ENCODE assay signal across 1 cellular context in the genomic region with DNA sequence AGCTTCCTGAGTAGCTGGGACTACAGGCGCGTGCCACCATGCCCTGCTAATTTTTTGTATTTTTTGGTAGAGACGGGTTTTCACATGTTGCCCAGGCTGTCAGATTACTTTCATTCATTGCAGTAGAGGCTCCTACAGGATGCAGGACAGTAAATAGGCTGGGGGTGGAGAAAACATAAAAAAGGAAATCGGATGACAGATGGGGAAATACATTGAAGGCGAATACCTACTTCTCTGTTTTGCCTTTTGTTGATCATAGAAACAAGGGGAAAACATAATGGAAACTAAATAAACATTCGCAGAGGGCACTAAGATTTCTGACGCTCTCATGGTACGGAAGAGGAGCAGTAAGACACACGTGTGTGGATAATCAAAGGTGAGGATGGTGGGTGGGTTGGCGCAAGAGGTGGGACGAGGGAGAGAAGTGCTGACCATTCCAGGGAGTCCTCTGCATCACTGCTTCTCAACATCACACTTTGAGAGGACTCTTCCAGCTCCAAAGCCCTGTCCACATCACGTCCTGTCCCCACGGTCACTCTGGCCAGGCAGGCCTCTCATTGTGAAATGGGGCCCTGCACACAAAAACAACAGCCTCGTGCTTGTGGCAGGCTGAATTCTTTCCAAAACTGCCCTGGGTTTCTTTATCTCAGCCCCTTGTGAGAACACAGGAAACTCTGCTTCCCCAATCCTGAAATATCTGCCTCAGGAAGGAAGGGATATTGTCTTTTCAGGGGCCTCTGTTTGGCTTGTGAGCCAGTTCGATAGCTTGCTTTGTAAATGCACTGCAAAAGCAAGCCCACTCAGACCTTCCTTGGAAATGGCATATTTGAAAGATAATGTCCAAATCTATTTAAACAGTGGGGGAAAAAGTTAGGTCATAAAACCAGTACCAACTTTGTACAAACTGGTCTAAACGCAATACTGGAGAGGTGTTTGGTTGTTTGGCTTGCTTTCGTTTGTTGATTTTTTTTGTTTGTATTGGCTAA.
TF ChIP-seq lines count a peak whose summit lies in the region.

No MANE protein-coding gene starts in this region.

TF ChIP-seq in HepG2, 621 proteins besides CTCF, POLR2A, EP300 and RAD21 (continued from another document):
- peak; percentile 57; the same call in 1 of the 2 replicates for TF ChIP-seq AHDC1 (CRISPR knock-in tag; IDR thresholded peaks at IDR 0.05; ENCODE audit: borderline replicate concordance)
- TF ChIP-seq ZSCAN31 (CRISPR knock-in tag; IDR thresholded peaks at IDR 0.05; ENCODE audit: low read depth), result no peak
- peak; percentile 50 for TF ChIP-seq PHF21A (CRISPR knock-in tag; IDR thresholded peaks at IDR 0.05)
- TF ChIP-seq ETV5 (CRISPR knock-in tag; IDR thresholded peaks at IDR 0.05; ENCODE audit: borderline replicate concordance), result peak; percentile 80
- no peak for TF ChIP-seq CENPX (CRISPR knock-in tag; IDR thresholded peaks at IDR 0.05)
- TF ChIP-seq, protein P1, sequence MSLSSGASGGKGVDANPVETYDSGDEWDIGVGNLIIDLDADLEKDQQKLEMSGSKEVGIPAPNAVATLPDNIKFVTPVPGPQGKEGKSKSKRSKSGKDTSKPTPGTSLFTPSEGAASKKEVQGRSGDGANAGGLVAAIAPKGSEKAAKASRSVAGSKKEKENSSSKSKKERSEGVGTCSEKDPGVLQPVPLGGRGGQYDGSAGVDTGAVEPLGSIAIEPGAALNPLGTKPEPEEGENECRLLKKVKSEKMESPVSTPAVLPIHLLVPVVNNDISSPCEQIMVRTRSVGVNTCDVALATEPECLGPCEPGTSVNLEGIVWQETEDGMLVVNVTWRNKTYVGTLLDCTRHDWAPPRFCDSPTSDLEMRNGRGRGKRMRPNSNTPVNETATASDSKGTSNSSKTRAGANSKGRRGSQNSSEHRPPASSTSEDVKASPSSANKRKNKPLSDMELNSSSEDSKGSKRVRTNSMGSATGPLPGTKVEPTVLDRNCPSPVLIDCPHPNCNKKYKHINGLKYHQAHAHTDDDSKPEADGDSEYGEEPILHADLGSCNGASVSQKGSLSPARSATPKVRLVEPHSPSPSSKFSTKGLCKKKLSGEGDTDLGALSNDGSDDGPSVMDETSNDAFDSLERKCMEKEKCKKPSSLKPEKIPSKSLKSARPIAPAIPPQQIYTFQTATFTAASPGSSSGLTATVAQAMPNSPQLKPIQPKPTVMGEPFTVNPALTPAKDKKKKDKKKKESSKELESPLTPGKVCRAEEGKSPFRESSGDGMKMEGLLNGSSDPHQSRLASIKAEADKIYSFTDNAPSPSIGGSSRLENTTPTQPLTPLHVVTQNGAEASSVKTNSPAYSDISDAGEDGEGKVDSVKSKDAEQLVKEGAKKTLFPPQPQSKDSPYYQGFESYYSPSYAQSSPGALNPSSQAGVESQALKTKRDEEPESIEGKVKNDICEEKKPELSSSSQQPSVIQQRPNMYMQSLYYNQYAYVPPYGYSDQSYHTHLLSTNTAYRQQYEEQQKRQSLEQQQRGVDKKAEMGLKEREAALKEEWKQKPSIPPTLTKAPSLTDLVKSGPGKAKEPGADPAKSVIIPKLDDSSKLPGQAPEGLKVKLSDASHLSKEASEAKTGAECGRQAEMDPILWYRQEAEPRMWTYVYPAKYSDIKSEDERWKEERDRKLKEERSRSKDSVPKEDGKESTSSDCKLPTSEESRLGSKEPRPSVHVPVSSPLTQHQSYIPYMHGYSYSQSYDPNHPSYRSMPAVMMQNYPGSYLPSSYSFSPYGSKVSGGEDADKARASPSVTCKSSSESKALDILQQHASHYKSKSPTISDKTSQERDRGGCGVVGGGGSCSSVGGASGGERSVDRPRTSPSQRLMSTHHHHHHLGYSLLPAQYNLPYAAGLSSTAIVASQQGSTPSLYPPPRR (CRISPR knock-in tag; IDR thresholded peaks at IDR 0.05; ENCODE audit: borderline replicate concordance), result peak; percentile 55; the same call in 1 of the 2 replicates
- peak; percentile 35; the same call in 1 of the 2 replicates for TF ChIP-seq FOSL2 (CRISPR knock-in tag; IDR thresholded peaks at IDR 0.05)
- TF ChIP-seq PATZ1 (CRISPR knock-in tag; IDR thresholded peaks at IDR 0.05), result 0 out of 2 replicates have a peak, but pooled peaks have one; percentile 27
- TF ChIP-seq POGZ (CRISPR knock-in tag; IDR thresholded peaks at IDR 0.05), result no peak
- peak; percentile 63; the same call in 1 of the 2 replicates for TF ChIP-seq MYC (CRISPR knock-in tag; IDR thresholded peaks at IDR 0.05; ENCODE audit: borderline replicate concordance)
- TF ChIP-seq, protein P2, sequence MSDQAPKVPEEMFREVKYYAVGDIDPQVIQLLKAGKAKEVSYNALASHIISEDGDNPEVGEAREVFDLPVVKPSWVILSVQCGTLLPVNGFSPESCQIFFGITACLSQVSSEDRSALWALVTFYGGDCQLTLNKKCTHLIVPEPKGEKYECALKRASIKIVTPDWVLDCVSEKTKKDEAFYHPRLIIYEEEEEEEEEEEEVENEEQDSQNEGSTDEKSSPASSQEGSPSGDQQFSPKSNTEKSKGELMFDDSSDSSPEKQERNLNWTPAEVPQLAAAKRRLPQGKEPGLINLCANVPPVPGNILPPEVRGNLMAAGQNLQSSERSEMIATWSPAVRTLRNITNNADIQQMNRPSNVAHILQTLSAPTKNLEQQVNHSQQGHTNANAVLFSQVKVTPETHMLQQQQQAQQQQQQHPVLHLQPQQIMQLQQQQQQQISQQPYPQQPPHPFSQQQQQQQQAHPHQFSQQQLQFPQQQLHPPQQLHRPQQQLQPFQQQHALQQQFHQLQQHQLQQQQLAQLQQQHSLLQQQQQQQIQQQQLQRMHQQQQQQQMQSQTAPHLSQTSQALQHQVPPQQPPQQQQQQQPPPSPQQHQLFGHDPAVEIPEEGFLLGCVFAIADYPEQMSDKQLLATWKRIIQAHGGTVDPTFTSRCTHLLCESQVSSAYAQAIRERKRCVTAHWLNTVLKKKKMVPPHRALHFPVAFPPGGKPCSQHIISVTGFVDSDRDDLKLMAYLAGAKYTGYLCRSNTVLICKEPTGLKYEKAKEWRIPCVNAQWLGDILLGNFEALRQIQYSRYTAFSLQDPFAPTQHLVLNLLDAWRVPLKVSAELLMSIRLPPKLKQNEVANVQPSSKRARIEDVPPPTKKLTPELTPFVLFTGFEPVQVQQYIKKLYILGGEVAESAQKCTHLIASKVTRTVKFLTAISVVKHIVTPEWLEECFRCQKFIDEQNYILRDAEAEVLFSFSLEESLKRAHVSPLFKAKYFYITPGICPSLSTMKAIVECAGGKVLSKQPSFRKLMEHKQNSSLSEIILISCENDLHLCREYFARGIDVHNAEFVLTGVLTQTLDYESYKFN (CRISPR knock-in tag; conservative IDR thresholded peaks at IDR 0.05), result peak; percentile 80
- peak; percentile 31; the same call in 1 of the 2 replicates for TF ChIP-seq RCOR2 (CRISPR knock-in tag; IDR thresholded peaks at IDR 0.05)
- peak; percentile 87 for TF ChIP-seq FOXP4 (CRISPR knock-in tag; IDR thresholded peaks at IDR 0.05)
- 0 out of 2 replicates have a peak, but pooled peaks have one; percentile 39 for TF ChIP-seq KMT2A (CRISPR knock-in tag; IDR thresholded peaks at IDR 0.05)
- TF ChIP-seq NR2F2 (IDR thresholded peaks at IDR 0.05; ENCODE audit: borderline replicate concordance, low read depth), result peak; percentile 24; the same call in 1 of the 2 replicates
- TF ChIP-seq, protein P3, sequence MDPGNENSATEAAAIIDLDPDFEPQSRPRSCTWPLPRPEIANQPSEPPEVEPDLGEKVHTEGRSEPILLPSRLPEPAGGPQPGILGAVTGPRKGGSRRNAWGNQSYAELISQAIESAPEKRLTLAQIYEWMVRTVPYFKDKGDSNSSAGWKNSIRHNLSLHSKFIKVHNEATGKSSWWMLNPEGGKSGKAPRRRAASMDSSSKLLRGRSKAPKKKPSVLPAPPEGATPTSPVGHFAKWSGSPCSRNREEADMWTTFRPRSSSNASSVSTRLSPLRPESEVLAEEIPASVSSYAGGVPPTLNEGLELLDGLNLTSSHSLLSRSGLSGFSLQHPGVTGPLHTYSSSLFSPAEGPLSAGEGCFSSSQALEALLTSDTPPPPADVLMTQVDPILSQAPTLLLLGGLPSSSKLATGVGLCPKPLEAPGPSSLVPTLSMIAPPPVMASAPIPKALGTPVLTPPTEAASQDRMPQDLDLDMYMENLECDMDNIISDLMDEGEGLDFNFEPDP (CRISPR knock-in tag; conservative IDR thresholded peaks at IDR 0.05), result 0 out of 2 replicates have a peak, but pooled peaks have one; percentile 12
- TF ChIP-seq SALL1 (CRISPR knock-in tag; IDR thresholded peaks at IDR 0.05), result peak; percentile 70
- no peak for TF ChIP-seq TOPORS (CRISPR knock-in tag; IDR thresholded peaks at IDR 0.05)
- 0 out of 2 replicates have a peak, but pooled peaks have one; percentile 21 for TF ChIP-seq HDAC1 (CRISPR knock-in tag; IDR thresholded peaks at IDR 0.05)
- no peak for TF ChIP-seq ZBTB42 (CRISPR knock-in tag; IDR thresholded peaks at IDR 0.05)
- 0 out of 2 replicates have a peak, but pooled peaks have one; percentile 36 for TF ChIP-seq ZNF234 (CRISPR knock-in tag; conservative IDR thresholded peaks at IDR 0.05)
